ENCODE assay signal across 7 cellular contexts in the genomic region with DNA sequence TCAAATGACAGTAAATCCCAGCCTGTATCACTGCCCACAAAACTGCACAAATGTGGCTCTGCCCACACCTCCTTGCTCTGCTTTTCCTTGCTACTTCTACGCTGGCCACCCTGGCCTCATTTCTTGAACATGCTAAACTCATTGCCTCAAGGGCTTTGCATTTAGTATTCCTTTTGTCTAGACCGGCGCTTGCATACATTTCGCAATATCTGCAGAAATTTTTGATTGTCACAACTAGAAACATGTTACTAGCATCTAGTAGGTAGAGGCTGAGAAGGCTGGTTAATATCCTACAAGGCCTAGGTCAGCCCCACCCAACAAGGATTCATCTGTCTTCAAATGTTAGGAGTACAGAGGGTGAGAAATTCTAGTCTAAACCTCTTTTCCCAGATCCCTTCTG.
"Had no signal": no experiment of that assay in that cellular context is flagged by ENCODE, and none has a peak within 500 bp of the region (broad histone marks: within the 10 kb centered on the region; RNA-seq: fewer than 3 reads in every experiment).

No MANE protein-coding gene starts in this region.

- H2AFZ ChIP-seq: GM23248 had no signal

- H3K27ac ChIP-seq: GM23248, KMS-11 had no signal

- H3K9ac ChIP-seq: GM23248, KMS-11 had no signal

- H3K4me2 ChIP-seq: KMS-11 had no signal

- H3K4me3 ChIP-seq: GM23248 had no signal

- DNase-seq: GM23248, GOT3, H9, HCEC 1CT, Karpas-422, KBM-7 had no signal
